25 cellular contexts compared by ENCODE assay signal in the genomic region with DNA sequence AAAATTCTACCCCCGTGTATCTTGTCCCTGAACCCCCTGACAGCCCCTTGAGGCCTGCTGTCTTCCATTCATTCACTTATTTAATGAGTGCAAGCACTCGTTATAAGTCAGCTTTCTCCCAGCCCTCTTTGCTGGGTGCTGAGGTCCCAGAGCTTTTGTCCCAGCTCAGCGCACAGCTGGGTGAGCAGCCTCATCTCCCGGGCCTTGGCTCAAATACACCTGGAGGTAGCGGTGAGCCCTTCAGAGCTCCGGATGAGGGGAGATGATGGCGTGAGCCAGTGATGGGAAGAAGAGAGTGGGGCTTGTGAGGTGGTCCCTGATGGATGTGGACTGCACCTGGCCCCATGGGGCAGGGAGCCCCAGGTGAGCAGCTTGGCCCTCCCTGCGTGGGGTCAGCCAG. TPM values are rescaled to one million over a fixed set of nuclear protein-coding genes. Genes with fewer than 3 reads are reported as not detected.
"Had no signal": no experiment of that assay in that cellular context is flagged by ENCODE, and none has a peak within 500 bp of the region (broad histone marks: within the 10 kb centered on the region; RNA-seq: fewer than 3 reads in every experiment).

No MANE protein-coding gene starts in this region.

- H3K4me2 ChIP-seq: hepatocyte, smooth muscle cell had no signal

- H3K36me3 ChIP-seq: left ventricle myocardium inferior, prostate gland, thyroid gland, upper lobe of right lung had no signal

- ATAC-seq: mucosa of descending colon; naive thymus-derived CD4-positive, alpha-beta T cell; natural killer cell treated with Interleukin-12 subunit alpha and Interleukin-12 subunit beta and Interleukin-15 and Interleukin-18, amount 100 ng/mL, for 72 hours; pancreas; right lobe of liver; stimulated activated naive B cell treated with anti-CD40 and anti-IgM and Interleukin-4, amounts not matched to agents 10 μg/mL and 1 μg/mL and 100 μg/mL, for 72 hours; stimulated activated naive CD8-positive, alpha-beta T cell treated with anti-CD3 and anti-CD28 coated beads, Interleukin-15, Interleukin-2, amounts not matched to agents 100 U/mL and 50 U/mL, for 24 hours; upper lobe of right lung had no signal

- H3K4me1 ChIP-seq: prostate gland, right lobe of liver had no signal

- H3K27me3 ChIP-seq: hepatocyte, pancreas, right lobe of liver, testis, thyroid gland, upper lobe of right lung had no signal

- H2AFZ ChIP-seq: hepatocyte had no signal

- H3K4me3 Mint-ChIP-seq: naive thymus-derived CD4-positive, alpha-beta T cell; natural killer cell treated with Interleukin-12 subunit alpha and Interleukin-12 subunit beta and Interleukin-15 and Interleukin-18, amount 100 ng/mL, for 72 hours; stimulated activated naive B cell treated with anti-CD40 and anti-IgM and Interleukin-4, amounts not matched to agents 10 μg/mL and 1 μg/mL and 100 μg/mL, for 72 hours had no signal

- H3K9me3 Mint-ChIP-seq: natural killer cell treated with Interleukin-12 subunit alpha and Interleukin-12 subunit beta and Interleukin-15 and Interleukin-18, amount 100 ng/mL, for 72 hours had no signal

- H3K4me3 ChIP-seq: hepatocyte, left ventricle myocardium inferior, lung, mucosa of descending colon, pancreas, prostate gland, right lobe of liver, smooth muscle cell, stomach, testis, thyroid gland, upper lobe of right lung had no signal

- DNase-seq: islet precursor cell; left ventricle myocardium inferior; mesendoderm; midbrain; mucosa of descending colon; naive thymus-derived CD4-positive, alpha-beta T cell; retina; stimulated activated CD4-positive, alpha-beta T cell treated with anti-CD3 and anti-CD28 coated beads, Interleukin-1b, Interleukin-23, amount 100 ng/mL, for 48 hours; stimulated activated CD4-positive, alpha-beta T cell treated with anti-CD3 and anti-CD28 coated beads, Interleukin-2, amount 100 ng/mL, for 48 hours; stimulated activated CD4-positive, alpha-beta T cell treated with anti-CD3 and anti-CD28 coated beads, Interleukin-4, amount 100 ng/mL, for 4 hours; stimulated activated CD8-positive, alpha-beta memory T cell treated with anti-CD3 and anti-CD28 coated beads, Interleukin-4, amount 100 ng/mL, for 48 hours; stimulated activated naive B cell treated with anti-CD40 and anti-IgM and Interleukin-4, amounts not matched to agents 10 μg/mL and 1 μg/mL and 100 μg/mL, for 72 hours; stimulated activated naive CD8-positive, alpha-beta T cell treated with anti-CD3 and anti-CD28 coated beads, Interleukin-15, Interleukin-2, amounts not matched to agents 100 U/mL and 50 U/mL, for 24 hours; stomach; testis; thyroid gland; trophoblast cell; upper lobe of right lung had no signal

- H3K27ac Mint-ChIP-seq: naive thymus-derived CD4-positive, alpha-beta T cell; natural killer cell treated with Interleukin-12 subunit alpha and Interleukin-12 subunit beta and Interleukin-15 and Interleukin-18, amount 100 ng/mL, for 72 hours; stimulated activated naive B cell treated with anti-CD40 and anti-IgM and Interleukin-4, amounts not matched to agents 10 μg/mL and 1 μg/mL and 100 μg/mL, for 72 hours had no signal

- H3K9me3 ChIP-seq: left ventricle myocardium inferior, mucosa of descending colon, pancreas, prostate gland, right lobe of liver, stomach, testis, thyroid gland, upper lobe of right lung had no signal

- H3K27me3 Mint-ChIP-seq: naive thymus-derived CD4-positive, alpha-beta T cell; natural killer cell treated with Interleukin-12 subunit alpha and Interleukin-12 subunit beta and Interleukin-15 and Interleukin-18, amount 100 ng/mL, for 72 hours had no signal

- H3K36me3 Mint-ChIP-seq: natural killer cell treated with Interleukin-12 subunit alpha and Interleukin-12 subunit beta and Interleukin-15 and Interleukin-18, amount 100 ng/mL, for 72 hours had no signal

- H3K79me2 ChIP-seq: hepatocyte had no signal

- H3K27ac ChIP-seq: hepatocyte, left ventricle myocardium inferior, pancreas, prostate gland, right lobe of liver, stomach, testis, thyroid gland, upper lobe of right lung had no signal

RNA-seq across cellular contexts. Expression of a gene that starts 18.1 kb away (rescaled TPM):
- total RNA-seq: left ventricle myocardium inferior had no signal
- polyA plus RNA-seq: naive thymus-derived CD4-positive, alpha-beta T cell had no signal
